In the genomic region with DNA sequence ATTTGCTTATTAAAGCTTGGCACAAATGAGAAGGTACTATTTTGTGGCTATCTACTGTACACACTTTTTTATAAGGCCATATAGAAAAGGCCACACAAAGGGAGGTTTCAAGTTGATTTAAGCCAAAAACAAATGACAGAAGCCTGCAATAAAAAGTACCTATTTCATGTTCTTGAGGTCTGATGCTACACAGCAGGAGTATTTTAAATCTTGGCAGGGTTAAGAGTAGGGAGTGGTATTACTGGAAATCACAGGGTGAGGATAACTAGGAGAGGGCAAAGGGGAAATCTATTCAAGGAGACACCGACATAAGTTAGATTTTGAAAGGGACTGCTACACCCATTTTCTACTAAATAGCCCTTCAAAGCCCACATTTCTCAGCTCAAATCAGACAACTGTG, we compare ENCODE assay signal across 20 cellular contexts.
"Had no signal": no experiment of that assay in that cellular context is flagged by ENCODE, and none has a peak within 500 bp of the region (broad histone marks: within the 10 kb centered on the region; RNA-seq: fewer than 3 reads in every experiment).

No MANE protein-coding gene starts in this region.

- H3K79me2 ChIP-seq: parathyroid adenoma had no signal

- H3K27ac ChIP-seq: coronary artery, parathyroid adenoma, tibial nerve had no signal

- H3K4me1 ChIP-seq: parathyroid adenoma had no signal

- H3K27me3 Mint-ChIP-seq: activated T-cell treated with anti-CD3 and anti-CD28 coated beads, Interleukin-2, amount 50 U/mL, for 24 hours had no signal

- ATAC-seq: activated CD8-positive, alpha-beta T cell treated with anti-CD3 and anti-CD28 coated beads, Interleukin-2, amount 10 ng/mL, durations not matched to agents 7 days and 5 days; sciatic nerve; stimulated activated naive CD8-positive, alpha-beta T cell treated with anti-CD3 and anti-CD28 coated beads, Interleukin-15, Interleukin-2, amounts not matched to agents 100 U/mL and 50 U/mL, for 24 hours had no signal

- H2AFZ ChIP-seq: parathyroid adenoma had no signal

- H3K4me3 ChIP-seq: coronary artery, tibial nerve had no signal

- H3K27ac Mint-ChIP-seq: activated CD4-positive, alpha-beta T cell treated with anti-CD3 and anti-CD28 coated beads, Interleukin-2, amount 10 ng/mL, durations not matched to agents 7 days and 5 days; activated CD8-positive, alpha-beta T cell treated with anti-CD3 and anti-CD28 coated beads, Interleukin-2, amount 10 ng/mL, durations not matched to agents 7 days and 5 days; activated naive CD4-positive, alpha-beta T cell treated with anti-CD3 and anti-CD28 coated beads for 36 hours; activated T-cell treated with anti-CD3 and anti-CD28 coated beads, Interleukin-2, amount 50 U/mL, for 24 hours; brain; immature natural killer cell; memory B cell had no signal

- DNase-seq: activated CD4-positive, alpha-beta T cell treated with anti-CD3 and anti-CD28 coated beads, Interleukin-2, amount 10 ng/mL, durations not matched to agents 7 days and 5 days; activated CD8-positive, alpha-beta T cell treated with anti-CD3 and anti-CD28 coated beads, Interleukin-2, amount 10 ng/mL, durations not matched to agents 7 days and 5 days; activated naive CD4-positive, alpha-beta T cell treated with anti-CD3 and anti-CD28 coated beads for 36 hours; activated T-cell treated with anti-CD3 and anti-CD28 coated beads, Interleukin-2, amount 50 U/mL, for 24 hours; central memory CD4-positive, alpha-beta T cell; immature natural killer cell; kidney glomerular epithelial cell; naive B cell; stimulated activated CD4-positive, alpha-beta T cell treated with anti-CD3 and anti-CD28 coated beads, Interleukin-12 subunit alpha, Interleukin-12 subunit beta, amount 100 ng/mL, for 4 hours; stimulated activated CD4-positive, alpha-beta T cell treated with anti-CD3 and anti-CD28 coated beads, Interleukin-1b, Interleukin-23, amount 100 ng/mL, for 48 hours; stimulated activated naive CD8-positive, alpha-beta T cell treated with anti-CD3 and anti-CD28 coated beads, Interleukin-15, Interleukin-2, amounts not matched to agents 100 U/mL and 50 U/mL, for 24 hours; substantia nigra; T-helper 1 cell; T-helper 9 cell had no signal

- H3K9me3 Mint-ChIP-seq: activated CD4-positive, alpha-beta T cell treated with anti-CD3 and anti-CD28 coated beads, Interleukin-2, amount 10 ng/mL, durations not matched to agents 7 days and 5 days; activated naive CD4-positive, alpha-beta T cell treated with anti-CD3 and anti-CD28 coated beads for 36 hours; activated T-cell treated with anti-CD3 and anti-CD28 coated beads, Interleukin-2, amount 50 U/mL, for 24 hours; immature natural killer cell; naive B cell had no signal

- H3K9me3 ChIP-seq: tibial nerve had no signal

- H3K36me3 ChIP-seq: tibial nerve had no signal

- H3K4me3 Mint-ChIP-seq: activated CD4-positive, alpha-beta T cell treated with anti-CD3 and anti-CD28 coated beads, Interleukin-2, amount 10 ng/mL, durations not matched to agents 7 days and 5 days; activated CD8-positive, alpha-beta T cell treated with anti-CD3 and anti-CD28 coated beads, Interleukin-2, amount 10 ng/mL, durations not matched to agents 7 days and 5 days; activated naive CD4-positive, alpha-beta T cell treated with anti-CD3 and anti-CD28 coated beads for 36 hours; activated T-cell treated with anti-CD3 and anti-CD28 coated beads, Interleukin-2, amount 50 U/mL, for 24 hours; brain; immature natural killer cell; memory B cell had no signal

- H3K27me3 ChIP-seq: tibial nerve had no signal

- H3K36me3 Mint-ChIP-seq: brain, immature natural killer cell, memory B cell had no signal
